ENCODE assay signal across 13 cellular contexts in genomic region chr17:34990921-34991365, GRCh38. TPM values are rescaled to one million over a fixed set of nuclear protein-coding genes. Genes with fewer than 3 reads are reported as not detected.
A peak's percentile ranks its signal among the peaks of the same experiment; 100 is the strongest.
DNase-seq lines count a peak whose midpoint lies in the region; ATAC-seq, FAIRE-seq and TF ChIP-seq lines count a peak whose summit lies in the region.
"Had no signal": no experiment of that assay in that cellular context is flagged by ENCODE, and none has a peak within 500 bp of the region (broad histone marks: within the 10 kb centered on the region; RNA-seq: fewer than 3 reads in every experiment).

No MANE protein-coding gene starts in this region.

- H3K27me3 ChIP-seq in MM.1S (replicated peaks; ENCODE audit: insufficient read depth, low read length) (no peaks in the 10 kb centered on the region), pancreas (no peaks in the 10 kb centered on the region)
- H3K27me3 ChIP-seq: heart right ventricle had no signal

- 20 to 24% methylated on average over 6 of the region's 6 CpGs for WGBS in pancreas, 2 donors

- peak; percentile 56 to 87 (median 72) for ATAC-seq in pancreas
- no peak for ATAC-seq in HG03045 (IDR thresholded peaks at IDR 0.05; ENCODE audit: unreplicated experiment)
- ATAC-seq in HG02610 (IDR thresholded peaks at IDR 0.05; ENCODE audit: unreplicated experiment) = no peak
- ATAC-seq: activated T-helper 17 cell treated with anti-CD3 and anti-CD28 coated beads, Interleukin-2, amount 50 U/mL, for 72 hours had no signal

- H3K9me2 ChIP-seq in MM.1S (replicated peaks; ENCODE audit: insufficient read depth, low read length) = no peaks in the 10 kb centered on the region

- intact Hi-C loops in pancreas (cut with DNase I) (loop anchor here in 1 of 3 donors (10.0 kb wide), 1 partner anchor 134 kb away; the partner anchor contains the start of gene FNDC8), kidney (cut with DNase I) (loop anchor here (10.0 kb wide), 1 partner anchor 124 kb away; the partner anchor contains the start of gene RAD51D)

- H3K4me1 ChIP-seq in MM.1S (ENCODE audit: low read length) = peaks cover 47% of the 10 kb centered on the region
- peaks cover 0 to 4% (median 0%) of the 10 kb centered on the region in 3 donors for H3K4me1 ChIP-seq in pancreas
- no peaks in the 10 kb centered on the region for H3K4me1 ChIP-seq in kidney (ENCODE audit: control insufficient read depth in 1 of 2, insufficient read depth in 1 of 2, low read depth in 1 of 2, low read length in 2 of 2)

- TF ChIP-seq CTCF in MM.1S (IDR thresholded peaks at IDR 0.05; ENCODE audit: low read length) = no peak
- no peak for TF ChIP-seq CTCF in pancreas (IDR thresholded peaks at IDR 0.05)
- no peak for TF ChIP-seq CTCF in kidney (IDR thresholded peaks at IDR 0.05; ENCODE audit: borderline replicate concordance, extremely low read depth, insufficient read depth)

- H3K79me2 ChIP-seq in MM.1S (ENCODE audit: low read length) = peaks cover 30% of the 10 kb centered on the region

- DNase-seq in DMS 273 treated with DMSO at 0.1 percent for 48 hours (lab: John Stamatoyannopoulos, UW) (peak; percentile 4), MM.1S (peak; percentile 94), amniotic epithelial cell (ENCODE audit: low read depth) (peak; percentile 63), pancreas (peak in 3 of 6 donors; percentile 36 to 59 (median 56)), kidney (no peak)
- DNase-seq: activated CD4-positive, CD25-positive, alpha-beta regulatory T cell; heart right ventricle; mammary epithelial cell; NCI-H69; stimulated activated naive CD4-positive, alpha-beta T cell had no signal

- H4K20me1 ChIP-seq in MM.1S (ENCODE audit: insufficient read depth, low read length) = no peaks in the 10 kb centered on the region

- H3F3A ChIP-seq in MM.1S (ENCODE audit: insufficient read depth, low read length) = peaks cover 27% of the 10 kb centered on the region

- peaks cover 26% of the 10 kb centered on the region for H3K36me3 ChIP-seq in MM.1S (replicated peaks; ENCODE audit: insufficient read depth, low read length)
- peaks cover 0 to 48% (median 3%) of the 10 kb centered on the region in 3 donors for H3K36me3 ChIP-seq in pancreas
- peaks cover 30 to 47% of the 10 kb centered on the region in 2 donors for H3K36me3 ChIP-seq in kidney (ENCODE audit: control insufficient read depth in 1 of 2, insufficient read depth in 2 of 2, low read length in 2 of 2)

- H2AFZ ChIP-seq in MM.1S (ENCODE audit: low read length) = 0 out of 2 replicates have a peak overlapping the region, but pooled peaks have one; percentile 14

- H3K4me3 ChIP-seq in MM.1S (ENCODE audit: low read length) = peak overlapping the region; percentile 11; the same call in 1 of the 2 replicates
- H3K4me3 ChIP-seq in pancreas = no peak overlapping the region
- no peak overlapping the region for H3K4me3 ChIP-seq in kidney (ENCODE audit: low read length in 2 of 2)
- H3K4me3 ChIP-seq: heart right ventricle had no signal

- H3K9me3 ChIP-seq in MM.1S (replicated peaks; ENCODE audit: insufficient read depth, low read length) (no peaks in the 10 kb centered on the region), pancreas (no peaks in the 10 kb centered on the region), kidney (ENCODE audit: control insufficient read depth in 1 of 2, low read length in 2 of 2) (no peaks in the 10 kb centered on the region)
- H3K9me3 ChIP-seq: heart right ventricle had no signal

- peak overlapping the region; percentile 38 for H3K4me2 ChIP-seq in MM.1S (ENCODE audit: low read depth, low read length)

- FAIRE-seq in pancreas (lab: Jason Lieb, UNC) = no peak
- no peak for FAIRE-seq in kidney (lab: Jason Lieb, UNC)

- peak overlapping the region; percentile 79 for H3K27ac ChIP-seq in MM.1S (ENCODE audit: low read length)
- H3K27ac ChIP-seq in pancreas = no peak overlapping the region
- H3K27ac ChIP-seq in kidney (ENCODE audit: low read depth in 2 of 2, low read length in 2 of 2) = no peak overlapping the region

- H3K9ac ChIP-seq in MM.1S (ENCODE audit: low read length) (peak overlapping the region; percentile 39; the same call in 1 of the 2 replicates), kidney (ENCODE audit: low read length in 2 of 2) (no peak overlapping the region)

RNA-seq across cellular contexts. Expression of gene LIG3, which starts 10.6 kb away (rescaled TPM):
- 10 to 100 TPM; 14.6 to 22.2 (median 18.8) TPM for total RNA-seq in pancreas
- polyA plus RNA-seq in pancreas = 10 to 100 TPM in 1 of 2 donors, 1 to 10 TPM in 1; 6.4 to 11.6 TPM
- total RNA-seq in kidney = 34.1 TPM
- polyA plus RNA-seq in kidney (ENCODE audit: insufficient read depth, low read depth, low replicate concordance) = 7.6 TPM

RNA-seq across cellular contexts. Expression of gene ZNF830, which starts 29.6 kb away (rescaled TPM):
- total RNA-seq in pancreas (1 to 10 TPM; 3.8 to 9.7 (median 5.7) TPM), kidney (16.8 TPM)
- polyA plus RNA-seq in pancreas (1 to 10 TPM; 4.0 to 9.3 TPM), kidney (ENCODE audit: insufficient read depth, low read depth, low replicate concordance) (10.0 TPM)

RNA-seq across cellular contexts. Expression of gene CCT6B, which starts 29.7 kb away (rescaled TPM):
- total RNA-seq in pancreas (1 to 10 TPM in 5 of 6 donors, under 1 TPM in 1; 0.69 to 4.0 (median 1.3) TPM), kidney (2.5 TPM)
- polyA plus RNA-seq in pancreas (1 to 10 TPM in 1 of 2 donors, under 1 TPM in 1; 0.68 to 2.5 TPM), kidney (ENCODE audit: insufficient read depth, low read depth, low replicate concordance) (3.9 TPM)

Comparison
In these comparisons a context has a peak if more than half of its experiments do, and no peak if none do; other contexts are left out.
1. ATAC-seq: peak in pancreas (4 of 4); none in HG03045 (single experiment) and HG02610 (single experiment).